22 cellular contexts compared by ENCODE assay signal in the genomic region with DNA sequence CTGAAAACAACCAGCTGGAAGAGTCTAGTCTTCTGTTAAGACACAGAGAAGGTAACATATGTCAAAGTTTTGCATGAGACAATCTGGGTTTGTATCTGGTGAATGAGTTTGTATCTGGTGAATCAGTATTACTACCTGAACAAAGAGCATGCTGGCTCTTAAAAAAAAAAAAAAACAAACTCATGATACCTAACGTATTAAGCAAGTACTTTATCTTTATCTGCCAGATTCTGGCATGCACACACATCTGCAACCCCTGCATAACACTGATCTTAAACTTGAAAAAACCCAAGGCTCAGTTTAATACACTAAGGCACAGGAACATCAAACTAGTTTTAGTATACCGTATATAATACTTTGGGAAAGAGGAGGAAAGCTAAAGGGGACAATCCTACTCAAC. TPM values are rescaled to one million over a fixed set of nuclear protein-coding genes. Genes with fewer than 3 reads are reported as not detected.
DNase-seq lines count a peak whose midpoint lies in the region; ATAC-seq and TF ChIP-seq lines count a peak whose summit lies in the region.
"Had no signal": no experiment of that assay in that cellular context is flagged by ENCODE, and none has a peak within 500 bp of the region (broad histone marks: within the 10 kb centered on the region; RNA-seq: fewer than 3 reads in every experiment).

No MANE protein-coding gene starts in this region.

- intact Hi-C loops in activated naive CD4-positive, alpha-beta T cell treated with anti-CD3 and anti-CD28 coated beads for 36 hours (cut with micrococcal nuclease), result loop anchor here (10.0 kb wide), 1 partner anchor 1421 kb away; a partner anchor contains a TSS

- peaks cover 78% of the 10 kb centered on the region for H3K4me1 ChIP-seq in RWPE2 (ENCODE audit: insufficient read depth, poor library complexity, severe bottlenecking)

- H3K9me3 ChIP-seq in RWPE2 (ENCODE audit: severe bottlenecking), result no peaks in the 10 kb centered on the region
- H3K9me3 ChIP-seq: HAP-1, left lung, ovary, sigmoid colon had no signal

- peaks cover 59% of the 10 kb centered on the region for H3K36me3 ChIP-seq in RWPE2 (ENCODE audit: low read depth)
- H3K36me3 ChIP-seq: HAP-1, left lung, ovary, sigmoid colon had no signal

- no peaks in the 10 kb centered on the region for H3K9me3 Mint-ChIP-seq in activated naive CD4-positive, alpha-beta T cell treated with anti-CD3 and anti-CD28 coated beads, Interleukin-2, amount 50 U/mL, for 24 hours
- H3K9me3 Mint-ChIP-seq in activated naive CD4-positive, alpha-beta T cell treated with anti-CD3 and anti-CD28 coated beads for 36 hours, result no peaks in the 10 kb centered on the region
- no peaks in the 10 kb centered on the region for H3K9me3 Mint-ChIP-seq in endothelial cell (ENCODE audit: unreplicated experiment)
- H3K9me3 Mint-ChIP-seq in progenitor cell of endocrine pancreas (ENCODE audit: low read depth), result no peaks in the 10 kb centered on the region
- H3K9me3 Mint-ChIP-seq: T-helper 1 cell treated with Interleukin-12 subunit alpha and Interleukin-12 subunit beta and Interleukin-4 antibody, amounts not matched to agents 30 μg/mL and 1 μg/mL, for 36 hours had no signal

- CTCF ChIA-PET in activated naive CD4-positive, alpha-beta T cell treated with anti-CD3 and anti-CD28 coated beads for 36 hours (lab: Charles Lee), result interaction anchor here (1.2 to 1.4 kb wide), 2 partner anchors 11 to 31 kb away, joined by 3 to 4 read pairs; no protein-coding TSS in a partner anchor

- peaks cover 85% of the 10 kb centered on the region for H3K4me1 Mint-ChIP-seq in activated naive CD4-positive, alpha-beta T cell treated with anti-CD3 and anti-CD28 coated beads, Interleukin-2, amount 50 U/mL, for 24 hours
- peaks cover 75% of the 10 kb centered on the region for H3K4me1 Mint-ChIP-seq in activated naive CD4-positive, alpha-beta T cell treated with anti-CD3 and anti-CD28 coated beads for 36 hours (ENCODE audit: low read depth)
- H3K4me1 Mint-ChIP-seq in endothelial cell (ENCODE audit: unreplicated experiment) (peaks cover 47% of the 10 kb centered on the region), progenitor cell of endocrine pancreas (ENCODE audit: low read depth) (peaks cover 54% of the 10 kb centered on the region)

- no peak for DNase-seq in activated naive CD4-positive, alpha-beta T cell treated with anti-CD3 and anti-CD28 coated beads for 36 hours
- DNase-seq in RWPE2 (ENCODE audit: low spot score), result no peak
- DNase-seq in endothelial cell (ENCODE audit: low spot score), result no peak
- no peak for DNase-seq in progenitor cell of endocrine pancreas (ENCODE audit: low spot score, unreplicated experiment)
- DNase-seq in NCI-H345 treated with DMSO at 0.1 percent for 48 hours (lab: John Stamatoyannopoulos, UW; ENCODE audit: unreplicated experiment), result no peak
- no peak for DNase-seq in COR-L47 (lab: John Stamatoyannopoulos, UW)
- DNase-seq in activated CD4-positive, alpha-beta T cell treated with anti-CD3 and anti-CD28 coated beads for 1 hour, result no peak
- DNase-seq: ACHN; activated CD4-positive, CD25-positive, alpha-beta regulatory T cell; foreskin melanocyte; KBM-7; NCI-H2081 treated with DMSO at 0.1 percent for 48 hours; NCI-H524 treated with DMSO at 0.1 percent for 48 hours; ovary; SIG-M5; sigmoid colon; stimulated activated CD4-positive, alpha-beta T cell treated with anti-CD3 and anti-CD28 coated beads, Interleukin-1b, Interleukin-23, amount 100 ng/mL, for 48 hours had no signal

- H3K4me3 ChIP-seq in RWPE2 (ENCODE audit: severe bottlenecking), result no peak overlapping the region
- H3K4me3 ChIP-seq: HAP-1, left lung, ovary, sigmoid colon had no signal

- TF ChIP-seq CTCF in RWPE2 (IDR thresholded peaks at IDR 0.05; ENCODE audit: poor library complexity, severe bottlenecking) (no peak), endothelial cell (IDR thresholded peaks at IDR 0.05; ENCODE audit: unreplicated experiment) (no peak), progenitor cell of endocrine pancreas (IDR thresholded peaks at IDR 0.05; ENCODE audit: unreplicated experiment) (no peak)

- H3K27me3 Mint-ChIP-seq in activated naive CD4-positive, alpha-beta T cell treated with anti-CD3 and anti-CD28 coated beads, Interleukin-2, amount 50 U/mL, for 24 hours, result no peaks in the 10 kb centered on the region
- H3K27me3 Mint-ChIP-seq in activated naive CD4-positive, alpha-beta T cell treated with anti-CD3 and anti-CD28 coated beads for 36 hours (ENCODE audit: low read depth), result no peaks in the 10 kb centered on the region
- H3K27me3 Mint-ChIP-seq in endothelial cell (ENCODE audit: unreplicated experiment), result peaks cover 7% of the 10 kb centered on the region
- H3K27me3 Mint-ChIP-seq in progenitor cell of endocrine pancreas, result no peaks in the 10 kb centered on the region

- H3K36me3 Mint-ChIP-seq in activated naive CD4-positive, alpha-beta T cell treated with anti-CD3 and anti-CD28 coated beads, Interleukin-2, amount 50 U/mL, for 24 hours, result peaks cover 9% of the 10 kb centered on the region
- H3K36me3 Mint-ChIP-seq in activated naive CD4-positive, alpha-beta T cell treated with anti-CD3 and anti-CD28 coated beads for 36 hours (ENCODE audit: low read depth), result peaks cover 12% of the 10 kb centered on the region
- H3K36me3 Mint-ChIP-seq in endothelial cell (ENCODE audit: low read depth, unreplicated experiment) (peaks cover 10% of the 10 kb centered on the region), progenitor cell of endocrine pancreas (ENCODE audit: insufficient read depth) (peaks cover 6% of the 10 kb centered on the region)

- peak overlapping the region; percentile 83 for H3K27ac ChIP-seq in RWPE2 (ENCODE audit: poor library complexity, severe bottlenecking)
- H3K27ac ChIP-seq: HL-60, left lung, ovary, sigmoid colon had no signal

- no peaks in the 10 kb centered on the region for H3K27me3 ChIP-seq in RWPE2 (ENCODE audit: insufficient read depth, poor library complexity, severe bottlenecking)
- H3K27me3 ChIP-seq: left lung, ovary, sigmoid colon had no signal

- H3K27ac Mint-ChIP-seq in activated naive CD4-positive, alpha-beta T cell treated with anti-CD3 and anti-CD28 coated beads, Interleukin-2, amount 50 U/mL, for 24 hours, result peak overlapping the region; percentile 80
- H3K27ac Mint-ChIP-seq in activated naive CD4-positive, alpha-beta T cell treated with anti-CD3 and anti-CD28 coated beads for 36 hours, result no peak overlapping the region
- H3K27ac Mint-ChIP-seq in endothelial cell (ENCODE audit: unreplicated experiment) (peak overlapping the region; percentile 18), progenitor cell of endocrine pancreas (peak overlapping the region; percentile 84)
- H3K27ac Mint-ChIP-seq: T-helper 1 cell treated with Interleukin-12 subunit alpha and Interleukin-12 subunit beta and Interleukin-4 antibody, amounts not matched to agents 30 μg/mL and 1 μg/mL, for 36 hours had no signal

- peak overlapping the region; percentile 72 for H3K4me3 Mint-ChIP-seq in activated naive CD4-positive, alpha-beta T cell treated with anti-CD3 and anti-CD28 coated beads, Interleukin-2, amount 50 U/mL, for 24 hours
- no peak overlapping the region for H3K4me3 Mint-ChIP-seq in activated naive CD4-positive, alpha-beta T cell treated with anti-CD3 and anti-CD28 coated beads for 36 hours
- no peak overlapping the region for H3K4me3 Mint-ChIP-seq in endothelial cell (ENCODE audit: unreplicated experiment)
- H3K4me3 Mint-ChIP-seq in progenitor cell of endocrine pancreas (ENCODE audit: low read depth), result no peak overlapping the region
- H3K4me3 Mint-ChIP-seq: T-helper 1 cell treated with Interleukin-12 subunit alpha and Interleukin-12 subunit beta and Interleukin-4 antibody, amounts not matched to agents 30 μg/mL and 1 μg/mL, for 36 hours had no signal

- no peak for ATAC-seq in RWPE2 (ENCODE audit: low read depth)
- ATAC-seq: left lung had no signal

RNA-seq across cellular contexts. Expression of a gene that starts 5.8 kb away (rescaled TPM):
- total RNA-seq in activated naive CD4-positive, alpha-beta T cell treated with anti-CD3 and anti-CD28 coated beads for 36 hours, result 10 to 100 TPM; 76.3 to 81.0 TPM
- total RNA-seq in endothelial cell (ENCODE audit: unreplicated experiment) (110 TPM), progenitor cell of endocrine pancreas (162 and 188 TPM in 2 replicates)
